Comparison of ENCODE assay signal across 14 cellular contexts in the genomic region with DNA sequence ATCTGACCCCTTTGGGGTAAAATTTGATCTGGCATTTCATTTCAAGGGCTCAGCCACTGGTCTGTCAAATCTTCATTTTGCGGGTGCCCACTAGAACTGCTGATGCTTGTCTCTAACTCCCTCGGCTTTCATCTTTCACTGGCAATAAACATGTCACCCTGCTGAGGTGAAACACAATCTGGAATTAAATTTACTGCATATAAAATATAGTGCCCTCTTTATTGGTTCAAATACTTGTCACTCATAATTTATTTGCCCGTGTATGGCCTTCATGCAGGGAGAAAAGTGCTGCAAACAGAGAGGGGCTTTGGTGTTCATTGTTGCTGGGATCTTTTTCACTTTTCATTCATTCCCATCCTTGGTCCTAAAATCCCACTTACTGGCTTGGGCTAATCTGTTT.
"Had no signal": no experiment of that assay in that cellular context is flagged by ENCODE, and none has a peak within 500 bp of the region (broad histone marks: within the 10 kb centered on the region; RNA-seq: fewer than 3 reads in every experiment).

No MANE protein-coding gene starts in this region.

- DNase-seq: Kasumi-1, MM.1S, MV-4-11, NCI-H1048, NCI-H1105, NCI-H1436 treated with DMSO at 0.1 percent for 48 hours, NCI-H1694, NCI-H2171 treated with DMSO at 0.1 percent for 48 hours, NCI-H446 treated with DMSO at 0.1 percent for 48 hours, NCI-H526, Right ventricle myocardium superior, RPMI8226, SIG-M5, T-cell had no signal
